8 cellular contexts compared by ENCODE assay signal in the genomic region with DNA sequence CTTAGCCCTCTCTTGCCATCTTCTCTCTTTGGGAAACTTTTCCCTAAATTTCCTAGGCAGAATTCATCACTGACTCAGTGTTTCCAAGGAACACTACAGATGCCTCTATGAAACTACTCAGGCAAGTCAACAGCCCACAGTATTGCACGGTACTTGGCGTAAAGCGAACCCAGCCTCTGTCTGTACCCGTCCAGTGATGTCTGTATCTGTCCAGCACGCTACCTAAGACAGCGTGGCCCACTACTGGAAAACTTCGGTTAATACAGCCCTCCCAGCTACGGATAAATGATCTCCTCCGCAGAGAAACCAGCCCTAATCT. TPM values are rescaled to one million over a fixed set of nuclear protein-coding genes. Genes with fewer than 3 reads are reported as not detected.
A peak's percentile ranks its signal among the peaks of the same experiment; 100 is the strongest.
DNase-seq lines count a peak whose midpoint lies in the region; ATAC-seq, FAIRE-seq and TF ChIP-seq lines count a peak whose summit lies in the region.

No MANE protein-coding gene starts in this region.

- no peaks in the 10 kb centered on the region for H3K27me3 Mint-ChIP-seq in T-helper 1 cell treated with Interleukin-12 subunit alpha and Interleukin-12 subunit beta and Interleukin-4 antibody, amounts not matched to agents 30 μg/mL and 1 μg/mL, for 36 hours (ENCODE audit: low read depth)
- H3K27me3 Mint-ChIP-seq in glutamatergic neuron (ENCODE audit: unreplicated experiment): peaks cover 9% of the 10 kb centered on the region

- peak overlapping the region; percentile 95 for H3K27ac Mint-ChIP-seq in T-helper 1 cell treated with Interleukin-12 subunit alpha and Interleukin-12 subunit beta and Interleukin-4 antibody, amounts not matched to agents 30 μg/mL and 1 μg/mL, for 36 hours
- H3K27ac Mint-ChIP-seq in glutamatergic neuron (ENCODE audit: unreplicated experiment): peak overlapping the region; percentile 95

- WGBS in psoas muscle, 3 donors: 0 to 1% (median 1%) methylated on average over 9 of the region's 9 CpGs

- H3K27me3 ChIP-seq in WERI-Rb-1 (ENCODE audit: insufficient read depth, low read depth, severe bottlenecking): no peaks in the 10 kb centered on the region
- peaks cover 0 to 1% (median 0%) of the 10 kb centered on the region in 3 donors for H3K27me3 ChIP-seq in psoas muscle (ENCODE audit: insufficient read depth in 3 of 3, low read length in 2 of 3)

- TF ChIP-seq CTCF in WERI-Rb-1 (IDR thresholded peaks at IDR 0.05; ENCODE audit: low read depth, low read length) (no peak), glutamatergic neuron (IDR thresholded peaks at IDR 0.05; ENCODE audit: partially characterized antibody, unreplicated experiment) (no peak), psoas muscle (IDR thresholded peaks at IDR 0.05) (no peak)

- peaks cover 3% of the 10 kb centered on the region for H3K36me3 Mint-ChIP-seq in T-helper 1 cell treated with Interleukin-12 subunit alpha and Interleukin-12 subunit beta and Interleukin-4 antibody, amounts not matched to agents 30 μg/mL and 1 μg/mL, for 36 hours (ENCODE audit: low read depth)
- H3K36me3 Mint-ChIP-seq in glutamatergic neuron (ENCODE audit: unreplicated experiment): no peaks in the 10 kb centered on the region

- ATAC-seq in HG03095 (IDR thresholded peaks at IDR 0.05; ENCODE audit: unreplicated experiment) (peak; percentile 20), psoas muscle (peak; percentile 44 to 65 (median 54)), HG02852 (IDR thresholded peaks at IDR 0.05; ENCODE audit: unreplicated experiment) (no peak)

- H3K9me3 Mint-ChIP-seq in T-helper 1 cell treated with Interleukin-12 subunit alpha and Interleukin-12 subunit beta and Interleukin-4 antibody, amounts not matched to agents 30 μg/mL and 1 μg/mL, for 36 hours: no peaks in the 10 kb centered on the region
- H3K9me3 Mint-ChIP-seq in glutamatergic neuron (ENCODE audit: unreplicated experiment): no peaks in the 10 kb centered on the region

- intact Hi-C loops in psoas muscle (cut with DNase I): no loop called here

- H3K9me3 ChIP-seq in WERI-Rb-1 (ENCODE audit: severe bottlenecking) (no peaks in the 10 kb centered on the region), psoas muscle (no peaks in the 10 kb centered on the region)

- peaks cover 12% of the 10 kb centered on the region for H3K4me1 ChIP-seq in psoas muscle

- no peak for DNase-seq in T-helper 1 cell
- DNase-seq in WERI-Rb-1: no peak
- DNase-seq in glutamatergic neuron: no peak
- no peak for DNase-seq in psoas muscle
- no peak for DNase-seq in GM12892 (ENCODE audit: insufficient read length)

- H3K27ac ChIP-seq in WERI-Rb-1 (peak overlapping the region; percentile 69), psoas muscle (peak overlapping the region; percentile 88)

- no peak for FAIRE-seq in GM12892 (lab: Jason Lieb, UNC)

- peaks cover 10% of the 10 kb centered on the region for H3K4me1 Mint-ChIP-seq in T-helper 1 cell treated with Interleukin-12 subunit alpha and Interleukin-12 subunit beta and Interleukin-4 antibody, amounts not matched to agents 30 μg/mL and 1 μg/mL, for 36 hours (ENCODE audit: low read depth)
- peaks cover 5% of the 10 kb centered on the region for H3K4me1 Mint-ChIP-seq in glutamatergic neuron (ENCODE audit: low read depth, unreplicated experiment)

- TF ChIP-seq POLR2A in GM12892 (IDR thresholded peaks at IDR 0.05; ENCODE audit: low read depth, low read length): no peak

- no peaks in the 10 kb centered on the region; the same call in 1 of the 2 replicates for H3K36me3 ChIP-seq in WERI-Rb-1
- peaks cover 0 to 12% of the 10 kb centered on the region in 2 donors for H3K36me3 ChIP-seq in psoas muscle (ENCODE audit: insufficient read depth in 1 of 2, low read depth in 1 of 2)

- H3K4me3 ChIP-seq in WERI-Rb-1 (ENCODE audit: low read depth, low read length) (peak overlapping the region; percentile 89), psoas muscle (peak overlapping the region; percentile 92)

- peak overlapping the region; percentile 98 for H3K4me3 Mint-ChIP-seq in T-helper 1 cell treated with Interleukin-12 subunit alpha and Interleukin-12 subunit beta and Interleukin-4 antibody, amounts not matched to agents 30 μg/mL and 1 μg/mL, for 36 hours
- H3K4me3 Mint-ChIP-seq in glutamatergic neuron (ENCODE audit: unreplicated experiment): peak overlapping the region; percentile 94

RNA-seq across cellular contexts. Expression of a gene that starts 0.5 kb away (rescaled TPM):
- total RNA-seq in glutamatergic neuron (ENCODE audit: unreplicated experiment) (43.9 TPM), psoas muscle (10 to 100 TPM; 17.7 to 38.6 (median 30.8) TPM)
- 10 to 100 TPM; 32.9 to 48.9 (median 39.7) TPM for polyA plus RNA-seq in psoas muscle
- 81.2 TPM for polyA plus RNA-seq in GM12892 (2012; ENCODE audit: missing spikeins)

RNA-seq across cellular contexts. Expression of a gene that starts 34.6 kb away (rescaled TPM):
- total RNA-seq in glutamatergic neuron (ENCODE audit: unreplicated experiment) (2.4 TPM), psoas muscle (100 to 1,000 TPM in 3 of 4 donors, 10 to 100 TPM in 1; 78.5 to 263 (median 184) TPM)
- polyA plus RNA-seq in psoas muscle: 100 to 1,000 TPM; 154 to 276 (median 188) TPM
- polyA plus RNA-seq in GM12892 (2012; ENCODE audit: missing spikeins): 5.5 TPM

RNA-seq across cellular contexts. Expression of a gene that starts 41.2 kb away (rescaled TPM):
- total RNA-seq in glutamatergic neuron (ENCODE audit: unreplicated experiment): 314 TPM
- total RNA-seq in psoas muscle: not detected
- under 1 TPM in 1 of 3 donors, not detected in 2; 0.05 TPM for polyA plus RNA-seq in psoas muscle
- polyA plus RNA-seq in GM12892 (2012; ENCODE audit: missing spikeins): not detected

Comparison
In these comparisons a context has a peak if more than half of its experiments do, and no peak if none do; other contexts are left out.
1. RNA of a gene that starts 34.6 kb away (total RNA-seq): 78.5 to 263 TPM in psoas muscle; 2.4 TPM in glutamatergic neuron (single experiment); every median in the first group is over 10 times any median in the second.
2. RNA of a gene that starts 41.2 kb away (total RNA-seq): 314 TPM in glutamatergic neuron (single experiment); not detected in psoas muscle; every median in the first group is over 100 times any median in the second.